In genomic region chr4:76532810-76533209, GRCh38 we compare ENCODE assay signal across 18 cellular contexts.
"Had no signal": no experiment of that assay in that cellular context is flagged by ENCODE, and none has a peak within 500 bp of the region (broad histone marks: within the 10 kb centered on the region; RNA-seq: fewer than 3 reads in every experiment).

No MANE protein-coding gene starts in this region.

- DNase-seq: activated CD4-positive, alpha-beta memory T cell treated with anti-CD3 and anti-CD28 coated beads, Interleukin-2, amount 10 ng/mL, durations not matched to agents 7 days and 5 days; activated CD4-positive, alpha-beta T cell treated with anti-CD3 and anti-CD28 coated beads for 48 hours; activated effector memory CD4-positive, alpha-beta T cell treated with Interleukin-2 at 50 U/mL for 16 hours; activated naive CD4-positive, alpha-beta T cell treated with anti-CD3 and anti-CD28 coated beads for 36 hours; activated naive CD8-positive, alpha-beta T cell treated with anti-CD3 and anti-CD28 coated beads, Interleukin-2, amount 10 ng/mL, durations not matched to agents 7 days and 5 days; activated T-cell treated with anti-CD3 and anti-CD28 coated beads, Interleukin-2, amount 50 U/mL, for 72 hours; amygdala; lower lobe of right lung; naive thymus-derived CD8-positive, alpha-beta T cell; retina; spleen; stimulated activated CD4-positive, alpha-beta T cell treated with anti-CD3 and anti-CD28 coated beads, Interleukin-4, amount 100 ng/mL, for 1 hour; stimulated activated naive CD4-positive, alpha-beta T cell; transverse colon had no signal

- H3K27ac ChIP-seq: epithelial cell of prostate, gastroesophageal sphincter, lower lobe of right lung, spleen, transverse colon had no signal

- H3K4me3 ChIP-seq: gastroesophageal sphincter, heart right ventricle, lower lobe of right lung, spleen, transverse colon had no signal

- H3K9me3 Mint-ChIP-seq: activated CD4-positive, alpha-beta memory T cell treated with anti-CD3 and anti-CD28 coated beads, Interleukin-2, amount 10 ng/mL, durations not matched to agents 7 days and 5 days; activated naive CD4-positive, alpha-beta T cell treated with anti-CD3 and anti-CD28 coated beads for 36 hours; activated naive CD8-positive, alpha-beta T cell treated with anti-CD3 and anti-CD28 coated beads, Interleukin-2, amount 10 ng/mL, durations not matched to agents 7 days and 5 days; activated T-cell treated with anti-CD3 and anti-CD28 coated beads, Interleukin-2, amount 50 U/mL, for 72 hours; naive thymus-derived CD8-positive, alpha-beta T cell had no signal

- H3K27ac Mint-ChIP-seq: activated CD4-positive, alpha-beta memory T cell treated with anti-CD3 and anti-CD28 coated beads, Interleukin-2, amount 10 ng/mL, durations not matched to agents 7 days and 5 days; activated naive CD4-positive, alpha-beta T cell treated with anti-CD3 and anti-CD28 coated beads for 36 hours; activated naive CD8-positive, alpha-beta T cell treated with anti-CD3 and anti-CD28 coated beads, Interleukin-2, amount 10 ng/mL, durations not matched to agents 7 days and 5 days; activated T-cell treated with anti-CD3 and anti-CD28 coated beads, Interleukin-2, amount 50 U/mL, for 72 hours; naive thymus-derived CD8-positive, alpha-beta T cell; progenitor cell of endocrine pancreas had no signal

- H3K4me1 Mint-ChIP-seq: activated CD4-positive, alpha-beta memory T cell treated with anti-CD3 and anti-CD28 coated beads, Interleukin-2, amount 10 ng/mL, durations not matched to agents 7 days and 5 days; activated naive CD8-positive, alpha-beta T cell treated with anti-CD3 and anti-CD28 coated beads, Interleukin-2, amount 10 ng/mL, durations not matched to agents 7 days and 5 days; naive thymus-derived CD8-positive, alpha-beta T cell had no signal

- H3K36me3 Mint-ChIP-seq: activated naive CD8-positive, alpha-beta T cell treated with anti-CD3 and anti-CD28 coated beads, Interleukin-2, amount 10 ng/mL, durations not matched to agents 7 days and 5 days; naive thymus-derived CD8-positive, alpha-beta T cell had no signal

- H3K9me3 ChIP-seq: gastroesophageal sphincter, heart right ventricle, lower lobe of right lung, spleen, transverse colon had no signal

- H3K27me3 Mint-ChIP-seq: progenitor cell of endocrine pancreas had no signal

- H3K4me3 Mint-ChIP-seq: activated CD4-positive, alpha-beta memory T cell treated with anti-CD3 and anti-CD28 coated beads, Interleukin-2, amount 10 ng/mL, durations not matched to agents 7 days and 5 days; activated naive CD4-positive, alpha-beta T cell treated with anti-CD3 and anti-CD28 coated beads for 36 hours; activated naive CD8-positive, alpha-beta T cell treated with anti-CD3 and anti-CD28 coated beads, Interleukin-2, amount 10 ng/mL, durations not matched to agents 7 days and 5 days; activated T-cell treated with anti-CD3 and anti-CD28 coated beads, Interleukin-2, amount 50 U/mL, for 72 hours; naive thymus-derived CD8-positive, alpha-beta T cell had no signal

- H3K27me3 ChIP-seq: gastroesophageal sphincter, heart right ventricle, transverse colon had no signal

- H3K36me3 ChIP-seq: gastroesophageal sphincter, heart right ventricle, lower lobe of right lung, spleen, transverse colon had no signal

- H3K4me1 ChIP-seq: lower lobe of right lung, spleen had no signal
